12 cellular contexts compared by ENCODE assay signal in genomic region chr6:31538805-31539400, GRCh38. TPM values are rescaled to one million over a fixed set of nuclear protein-coding genes. Genes with fewer than 3 reads are reported as not detected.
DNase-seq lines count a peak whose midpoint lies in the region; ATAC-seq, FAIRE-seq and TF ChIP-seq lines count a peak whose summit lies in the region.
"Had no signal": no experiment of that assay in that cellular context is flagged by ENCODE, and none has a peak within 500 bp of the region (broad histone marks: within the 10 kb centered on the region; RNA-seq: fewer than 3 reads in every experiment).

No MANE protein-coding gene starts in this region.

- no peaks in the 10 kb centered on the region for H3K9me1 ChIP-seq in endothelial cell of umbilical vein (replicated peaks; ENCODE audit: control insufficient read depth, extremely low read depth, insufficient read depth, low read length)

- no peak for ATAC-seq in GM21515 (IDR thresholded peaks at IDR 0.05; ENCODE audit: unreplicated experiment)
- ATAC-seq: left ventricle myocardium superior had no signal

- H4K20me1 ChIP-seq in endothelial cell of umbilical vein (replicated peaks; ENCODE audit: control insufficient read depth, extremely low read depth, insufficient read depth, low read length) (peaks cover 7% of the 10 kb centered on the region), osteoblast (ENCODE audit: insufficient read depth, low read length) (peaks cover 67% of the 10 kb centered on the region)

- 56 to 58% methylated on average over 6 of the region's 6 CpGs for WGBS in testis, 2 donors

- H3K79me2 ChIP-seq in endothelial cell of umbilical vein (ENCODE audit: control insufficient read depth, insufficient read depth, low read length) (peaks cover 75% of the 10 kb centered on the region), osteoblast (ENCODE audit: insufficient read depth, low read length) (peaks cover 78% of the 10 kb centered on the region)

- DNase-seq in SK-N-MC (ENCODE audit: low read depth, low spot score) (no peak), endothelial cell of umbilical vein (ENCODE audit: low read depth, low spot score) (no peak), osteoblast (ENCODE audit: insufficient read length, low spot score, missing footprints) (no peak), AG08396 (ENCODE audit: low spot score) (no peak), MV-4-11 (lab: John Stamatoyannopoulos, UW) (no peak), testis (no peak)
- DNase-seq: left ventricle myocardium superior had no signal

- peaks cover 27% of the 10 kb centered on the region for H3K4me1 ChIP-seq in endothelial cell of umbilical vein (ENCODE audit: control insufficient read depth, extremely low read depth, insufficient read depth, low read length)
- peaks cover 23% of the 10 kb centered on the region for H3K4me1 ChIP-seq in osteoblast (ENCODE audit: insufficient read depth, low read length)
- peaks cover 23% of the 10 kb centered on the region for H3K4me1 ChIP-seq in testis

- intact Hi-C loops in endothelial cell of umbilical vein (cut with micrococcal nuclease) (no loop called here), testis (cut with DNase I; ENCODE audit: low total_unique reads) (no loop called here)

- H2AFZ ChIP-seq in endothelial cell of umbilical vein (ENCODE audit: low read depth, low read length) (no peak overlapping the region), osteoblast (ENCODE audit: low read length) (no peak overlapping the region)

- no peak overlapping the region for H3K27ac ChIP-seq in SK-N-MC
- H3K27ac ChIP-seq in endothelial cell of umbilical vein (ENCODE audit: insufficient read depth, low read depth, low read length) = no peak overlapping the region
- peak overlapping the region; percentile 99 for H3K27ac ChIP-seq in osteoblast (ENCODE audit: low read depth, low read length)
- no peak overlapping the region for H3K27ac ChIP-seq in testis
- H3K27ac ChIP-seq: cardiac muscle cell had no signal

- H3K4me3 ChIP-seq in GM08714 (ENCODE audit: low read length) = peak overlapping the region; percentile 91
- peak overlapping the region; percentile 91 for H3K4me3 ChIP-seq in SK-N-MC
- H3K4me3 ChIP-seq in endothelial cell of umbilical vein (replicated peaks in 1 of 3; ENCODE audit: insufficient read depth in 1 of 3, low read depth in 1 of 3, low read length in 3 of 3) = no peak overlapping the region
- H3K4me3 ChIP-seq in osteoblast (ENCODE audit: insufficient read depth, low read length) = peak overlapping the region; percentile 95
- H3K4me3 ChIP-seq in testis = no peak overlapping the region

- FAIRE-seq in endothelial cell of umbilical vein (lab: Jason Lieb, UNC) = no peak
- FAIRE-seq: H54 had no signal

- TF ChIP-seq POLR2A in endothelial cell of umbilical vein (IDR thresholded peaks at IDR 0.05; ENCODE audit: low read depth, low read length) = no peak
- no peak for TF ChIP-seq POLR2A in testis (IDR thresholded peaks at IDR 0.05)

- BruUV-seq in endothelial cell of umbilical vein (replicated peaks; lab: Mats Ljungman, UMichigan) = no TSS peak

- no peak for TF ChIP-seq CTCF in endothelial cell of umbilical vein (IDR thresholded peaks at IDR 0.05; ENCODE audit: extremely low read depth in 1 of 2, insufficient read depth in 1 of 2, low read depth in 1 of 2, low read length in 2 of 2)
- no peak for TF ChIP-seq CTCF in osteoblast (IDR thresholded peaks at IDR 0.05; ENCODE audit: extremely low read depth, low read depth, low read length)
- no peak for TF ChIP-seq CTCF in testis (IDR thresholded peaks at IDR 0.05)

- CTCF ChIA-PET in endothelial cell of umbilical vein (lab: Charles Lee) = interaction anchor here (1.8 to 2.0 kb wide), 2 partner anchors 44 to 46 kb away, joined by 8 read pairs; no protein-coding TSS in a partner anchor

- POLR2A ChIA-PET in endothelial cell of umbilical vein (lab: Charles Lee) = no interaction called here

- peak overlapping the region; percentile 92 for H3K4me2 ChIP-seq in endothelial cell of umbilical vein (ENCODE audit: insufficient read depth, low read length)
- H3K4me2 ChIP-seq in osteoblast (ENCODE audit: insufficient read depth, low read length) = peak overlapping the region; percentile 97

- H3K36me3 ChIP-seq in SK-N-MC (ENCODE audit: insufficient read depth, low read length) = peaks cover 72% of the 10 kb centered on the region
- peaks cover 34 to 52% of the 10 kb centered on the region in 2 experiments for H3K36me3 ChIP-seq in endothelial cell of umbilical vein (ENCODE audit: control insufficient read depth in 2 of 2, extremely low read depth in 1 of 2, insufficient read depth in 2 of 2, low read length in 2 of 2)
- H3K36me3 ChIP-seq in osteoblast (ENCODE audit: insufficient read depth, low read length) = peaks cover 66% of the 10 kb centered on the region
- H3K36me3 ChIP-seq in testis (ENCODE audit: low read depth, missing control alignments) = no peaks in the 10 kb centered on the region

- H3K9me3 ChIP-seq in SK-N-MC (ENCODE audit: low read depth, low read length) (no peaks in the 10 kb centered on the region), endothelial cell of umbilical vein (replicated peaks; ENCODE audit: control insufficient read depth, insufficient read depth, low read length) (no peaks in the 10 kb centered on the region), osteoblast (ENCODE audit: low read depth, low read length) (no peaks in the 10 kb centered on the region), testis (no peaks in the 10 kb centered on the region)

- no peaks in the 10 kb centered on the region for H3K27me3 ChIP-seq in endothelial cell of umbilical vein (ENCODE audit: control insufficient read depth in 2 of 2, insufficient read depth in 2 of 2, low read length in 2 of 2)
- H3K27me3 ChIP-seq in osteoblast (ENCODE audit: insufficient read depth, low read length) = no peaks in the 10 kb centered on the region
- H3K27me3 ChIP-seq in testis = no peaks in the 10 kb centered on the region
- H3K27me3 ChIP-seq: cardiac muscle cell had no signal

- peak overlapping the region; percentile 99 for H3K9ac ChIP-seq in SK-N-MC (ENCODE audit: insufficient read length)
- H3K9ac ChIP-seq in endothelial cell of umbilical vein (replicated peaks; ENCODE audit: extremely low read depth, insufficient read depth, low read length) = no peak overlapping the region

- dilution Hi-C loops in endothelial cell of umbilical vein (cut with MboI; ENCODE audit: extremely low pct_ligation_motif_present, low sequenced_read_pairs) = no loop called here

RNA-seq across cellular contexts. Expression of gene DDX39B, which starts 2.9 kb away (rescaled TPM):
- 453 and 481 TPM in 2 replicates for total RNA-seq in endothelial cell of umbilical vein
- 722 and 766 TPM in 2 replicates for polyA plus RNA-seq in endothelial cell of umbilical vein
- polyA plus RNA-seq in endothelial cell of umbilical vein (2011; cell fraction: cytosol; rRNA removed) = 462 and 465 TPM in 2 replicates
- polyA plus RNA-seq in endothelial cell of umbilical vein (2011; cell fraction: nucleus; rRNA removed) = 1,430 and 1,543 TPM in 2 replicates
- 283 and 357 TPM in 2 replicates for polyA plus RNA-seq in endothelial cell of umbilical vein (2012)
- polyA minus RNA-seq in endothelial cell of umbilical vein = 941 and 1,099 TPM in 2 replicates
- polyA minus RNA-seq in endothelial cell of umbilical vein (2011; cell fraction: cytosol; rRNA and poly(A)+ RNA removed) = 284 TPM
- polyA minus RNA-seq in endothelial cell of umbilical vein (2011; cell fraction: nucleus; rRNA and poly(A)+ RNA removed) = 394 and 502 TPM in 2 replicates
- 240 and 262 TPM in 2 replicates for total RNA-seq in osteoblast
- total RNA-seq in testis = 100 to 1,000 TPM; 312 to 360 TPM
- polyA plus RNA-seq in testis (ENCODE audit: insufficient read depth, low read depth, low replicate concordance) = 250 TPM

RNA-seq across cellular contexts. Expression of gene ATP6V1G2, which starts 7.5 kb away (rescaled TPM):
- 0.84 and 1.4 TPM in 2 replicates for total RNA-seq in endothelial cell of umbilical vein
- 0.64 and 0.70 TPM in 2 replicates for polyA plus RNA-seq in endothelial cell of umbilical vein
- 0.63 and 0.66 TPM in 2 replicates for polyA plus RNA-seq in endothelial cell of umbilical vein (2011; cell fraction: cytosol; rRNA removed)
- 2.7 and 4.2 TPM in 2 replicates for polyA plus RNA-seq in endothelial cell of umbilical vein (2011; cell fraction: nucleus; rRNA removed)
- 0.49 and 0.70 TPM in 2 replicates for polyA plus RNA-seq in endothelial cell of umbilical vein (2012)
- polyA minus RNA-seq in endothelial cell of umbilical vein = 0.15 and 3.6 TPM in 2 replicates
- not detected for polyA minus RNA-seq in endothelial cell of umbilical vein (2011; cell fraction: cytosol; rRNA and poly(A)+ RNA removed)
- polyA minus RNA-seq in endothelial cell of umbilical vein (2011; cell fraction: nucleus; rRNA and poly(A)+ RNA removed) = 1.1 and 1.5 TPM in 2 replicates
- 2.2 and 2.9 TPM in 2 replicates for total RNA-seq in osteoblast
- 1 to 10 TPM; 3.3 to 6.9 TPM for total RNA-seq in testis
- polyA plus RNA-seq in testis (ENCODE audit: insufficient read depth, low read depth, low replicate concordance) = 4.7 TPM

RNA-seq across cellular contexts. Expression of gene NFKBIL1, which starts 8.5 kb away (rescaled TPM):
- total RNA-seq in endothelial cell of umbilical vein (14.6 and 15.5 TPM in 2 replicates), osteoblast (43.6 and 56.8 TPM in 2 replicates), testis (10 to 100 TPM; 51.2 to 55.3 TPM)
- polyA plus RNA-seq in endothelial cell of umbilical vein (9.9 and 14.2 TPM in 2 replicates), testis (ENCODE audit: insufficient read depth, low read depth, low replicate concordance) (25.9 TPM)
- 7.1 and 11.2 TPM in 2 replicates for polyA plus RNA-seq in endothelial cell of umbilical vein (2011; cell fraction: cytosol; rRNA removed)
- polyA plus RNA-seq in endothelial cell of umbilical vein (2011; cell fraction: nucleus; rRNA removed) = 8.1 and 8.5 TPM in 2 replicates
- polyA plus RNA-seq in endothelial cell of umbilical vein (2012) = 8.4 and 10.2 TPM in 2 replicates
- polyA minus RNA-seq in endothelial cell of umbilical vein = 5.2 TPM in 2 replicates
- 13.5 TPM for polyA minus RNA-seq in endothelial cell of umbilical vein (2011; cell fraction: cytosol; rRNA and poly(A)+ RNA removed)
- 2.8 and 9.3 TPM in 2 replicates for polyA minus RNA-seq in endothelial cell of umbilical vein (2011; cell fraction: nucleus; rRNA and poly(A)+ RNA removed)

RNA-seq across cellular contexts. Expression of gene MCCD1, which starts 10.1 kb away (rescaled TPM):
- total RNA-seq in endothelial cell of umbilical vein (not detected in 2 replicates), osteoblast (not detected in 2 replicates), testis (not detected)
- polyA plus RNA-seq in endothelial cell of umbilical vein (not detected in 2 replicates), testis (ENCODE audit: insufficient read depth, low read depth, low replicate concordance) (not detected)
- not detected in 2 replicates for polyA plus RNA-seq in endothelial cell of umbilical vein (2011; cell fraction: cytosol; rRNA removed)
- polyA plus RNA-seq in endothelial cell of umbilical vein (2011; cell fraction: nucleus; rRNA removed) = not detected in 2 replicates
- polyA plus RNA-seq in endothelial cell of umbilical vein (2012) = not detected in 2 replicates
- polyA minus RNA-seq in endothelial cell of umbilical vein = not detected in 2 replicates
- not detected for polyA minus RNA-seq in endothelial cell of umbilical vein (2011; cell fraction: cytosol; rRNA and poly(A)+ RNA removed)
- polyA minus RNA-seq in endothelial cell of umbilical vein (2011; cell fraction: nucleus; rRNA and poly(A)+ RNA removed) = not detected in 2 replicates
- total RNA-seq: cardiac muscle cell, left ventricle myocardium superior, M059J had no signal
- polyA plus RNA-seq: cardiac muscle cell had no signal

RNA-seq across cellular contexts. Expression of gene LTA, which starts 33.2 kb away (rescaled TPM):
- total RNA-seq in endothelial cell of umbilical vein (0.46 TPM in 1 of 2 replicates, not detected in the other), osteoblast (not detected in 2 replicates), testis (1 to 10 TPM; 1.3 to 2.6 TPM)
- polyA plus RNA-seq in endothelial cell of umbilical vein (0.08 TPM in 1 of 2 replicates, not detected in the other), testis (ENCODE audit: insufficient read depth, low read depth, low replicate concordance) (2.0 TPM)
- polyA plus RNA-seq in endothelial cell of umbilical vein (2011; cell fraction: cytosol; rRNA removed) = 0.08 TPM in 1 of 2 replicates, not detected in the other
- 0.13 and 0.15 TPM in 2 replicates for polyA plus RNA-seq in endothelial cell of umbilical vein (2011; cell fraction: nucleus; rRNA removed)
- polyA plus RNA-seq in endothelial cell of umbilical vein (2012) = not detected in 2 replicates
- polyA minus RNA-seq in endothelial cell of umbilical vein = 0.27 TPM in 1 of 2 replicates, not detected in the other
- not detected for polyA minus RNA-seq in endothelial cell of umbilical vein (2011; cell fraction: cytosol; rRNA and poly(A)+ RNA removed)
- polyA minus RNA-seq in endothelial cell of umbilical vein (2011; cell fraction: nucleus; rRNA and poly(A)+ RNA removed) = not detected in 2 replicates
- total RNA-seq: cardiac muscle cell, left ventricle myocardium superior, M059J had no signal
- polyA plus RNA-seq: cardiac muscle cell had no signal

Comparison
In these comparisons a context has a peak if more than half of its experiments do, and no peak if none do; other contexts are left out.
1. H3K4me3 ChIP-seq: peak in GM08714 (single experiment), SK-N-MC (single experiment) and osteoblast (single experiment); none in endothelial cell of umbilical vein (0 of 3) and testis (0 of 2).